24 cellular contexts compared by ENCODE assay signal in the genomic region with DNA sequence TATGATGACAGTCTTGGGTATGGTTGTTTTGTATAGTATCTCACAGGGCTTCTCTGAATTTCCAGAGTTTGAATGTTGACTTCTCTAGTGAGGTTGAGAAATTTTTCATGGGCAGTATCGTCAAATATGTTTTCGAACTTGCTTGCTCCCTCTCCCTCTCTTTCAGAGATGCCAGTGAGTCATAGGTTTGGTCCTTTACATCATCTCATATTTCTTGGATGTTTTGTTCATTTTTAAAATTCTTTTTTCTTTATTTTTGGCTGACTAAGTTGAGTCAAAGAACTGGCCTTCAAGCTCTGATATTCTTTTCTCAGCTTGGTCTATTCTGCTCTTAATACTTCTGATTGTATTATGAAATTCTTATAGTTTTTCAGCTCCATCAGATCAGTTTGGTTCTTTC.
DNase-seq lines count a peak whose midpoint lies in the region; ATAC-seq, FAIRE-seq and TF ChIP-seq lines count a peak whose summit lies in the region.
"Had no signal": no experiment of that assay in that cellular context is flagged by ENCODE, and none has a peak within 500 bp of the region (broad histone marks: within the 10 kb centered on the region; RNA-seq: fewer than 3 reads in every experiment).

No MANE protein-coding gene starts in this region.

- H3K4me1 ChIP-seq in mammary epithelial cell (ENCODE audit: insufficient read depth, low read length) = no peaks in the 10 kb centered on the region
- no peaks in the 10 kb centered on the region for H3K4me1 ChIP-seq in astrocyte (ENCODE audit: insufficient read depth, low read length)
- H3K4me1 ChIP-seq: BLaER1, Caco-2, upper lobe of right lung had no signal

- no peak overlapping the region for H3K4me3 Mint-ChIP-seq in MCF 10A (ENCODE audit: unreplicated experiment)
- H3K4me3 Mint-ChIP-seq in astrocyte (ENCODE audit: unreplicated experiment) = no peak overlapping the region
- no peak overlapping the region for H3K4me3 Mint-ChIP-seq in activated naive CD8-positive, alpha-beta T cell treated with anti-CD3 and anti-CD28 coated beads for 36 hours
- H3K4me3 Mint-ChIP-seq: activated CD4-positive, alpha-beta memory T cell treated with anti-CD3 and anti-CD28 coated beads for 36 hours; activated naive CD8-positive, alpha-beta T cell treated with anti-CD3 and anti-CD28 coated beads, Interleukin-2, amount 50 U/mL, for 24 hours; naive thymus-derived CD8-positive, alpha-beta T cell; WTC11 had no signal

- TF ChIP-seq CTCF in MCF 10A (IDR thresholded peaks at IDR 0.05; ENCODE audit: unreplicated experiment) (no peak), mammary epithelial cell (conservative IDR thresholded peaks at IDR 0.05 in 1 of 2, IDR thresholded peaks at IDR 0.05 in 1 of 2; ENCODE audit: extremely low read depth in 1 of 2, insufficient read depth in 1 of 2, low read depth in 1 of 2, low read length in 2 of 2) (no peak), astrocyte (IDR thresholded peaks at IDR 0.05; ENCODE audit: insufficient read depth, low read depth, low read length) (no peak), fibroblast of pulmonary artery (IDR thresholded peaks at IDR 0.05; ENCODE audit: low read length, missing control alignments) (no peak)

- no peak overlapping the region for H3K9ac ChIP-seq in mammary epithelial cell (ENCODE audit: insufficient read depth, low read length)
- no peak overlapping the region for H3K9ac ChIP-seq in astrocyte (ENCODE audit: low read length)
- H3K9ac ChIP-seq: BLaER1 had no signal

- DNase-seq in MCF 10A (ENCODE audit: unreplicated experiment) (peak; percentile 36), mammary epithelial cell (no peak), astrocyte (ENCODE audit: low read depth) (peak; percentile 65), fibroblast of pulmonary artery (ENCODE audit: low read depth) (peak; percentile 51), MV-4-11 (lab: John Stamatoyannopoulos, UW) (no peak)
- no peak for DNase-seq in activated naive CD8-positive, alpha-beta T cell treated with anti-CD3 and anti-CD28 coated beads for 36 hours
- DNase-seq: 8988T; activated CD4-positive, alpha-beta memory T cell treated with anti-CD3 and anti-CD28 coated beads for 36 hours; activated effector memory CD4-positive, alpha-beta T cell treated with Interleukin-2 at 50 U/mL for 16 hours; activated naive CD8-positive, alpha-beta T cell treated with anti-CD3 and anti-CD28 coated beads, Interleukin-2, amount 50 U/mL, for 24 hours; Caco-2; DND-41; naive thymus-derived CD8-positive, alpha-beta T cell; NCI-H524; PC-9; Right ventricle myocardium superior; T1000; upper lobe of right lung had no signal

- intact Hi-C loops in MCF 10A (cut with micrococcal nuclease) (no loop called here), mammary epithelial cell (cut with micrococcal nuclease) (no loop called here)

- no TSS peak for BruUV-seq in MCF 10A (replicated peaks; lab: Mats Ljungman, UMichigan)
- BruUV-seq in mammary epithelial cell (replicated peaks; lab: Mats Ljungman, UMichigan) = no TSS peak

- no peaks in the 10 kb centered on the region for H3K79me2 ChIP-seq in mammary epithelial cell (ENCODE audit: insufficient read depth, low read length)
- H3K79me2 ChIP-seq in astrocyte (ENCODE audit: insufficient read depth, low read length) = no peaks in the 10 kb centered on the region

- H2AFZ ChIP-seq in mammary epithelial cell (ENCODE audit: low read depth, low read length) = no peak overlapping the region
- H2AFZ ChIP-seq in astrocyte (ENCODE audit: low read depth, low read length) = no peak overlapping the region
- H2AFZ ChIP-seq: PC-9 had no signal

- H3K36me3 ChIP-seq in mammary epithelial cell (ENCODE audit: insufficient read depth, low read length) = no peaks in the 10 kb centered on the region
- no peaks in the 10 kb centered on the region for H3K36me3 ChIP-seq in astrocyte (ENCODE audit: insufficient read depth, low read length)
- H3K36me3 ChIP-seq: BLaER1, upper lobe of right lung had no signal

- H3K9me3 Mint-ChIP-seq in MCF 10A (ENCODE audit: unreplicated experiment) = peaks cover 7% of the 10 kb centered on the region
- peaks cover 13% of the 10 kb centered on the region for H3K9me3 Mint-ChIP-seq in astrocyte (ENCODE audit: unreplicated experiment)
- H3K9me3 Mint-ChIP-seq in activated naive CD8-positive, alpha-beta T cell treated with anti-CD3 and anti-CD28 coated beads for 36 hours = peaks cover 3% of the 10 kb centered on the region

- H3K9me3 ChIP-seq in mammary epithelial cell (replicated peaks; ENCODE audit: insufficient read depth, low read length) (no peaks in the 10 kb centered on the region), astrocyte (ENCODE audit: insufficient read depth, low read depth, low read length) (no peaks in the 10 kb centered on the region)
- H3K9me3 ChIP-seq: BLaER1, Caco-2, upper lobe of right lung had no signal

- H4K20me1 ChIP-seq in mammary epithelial cell (ENCODE audit: insufficient read depth, low read length) = no peaks in the 10 kb centered on the region
- H4K20me1 ChIP-seq in astrocyte (ENCODE audit: insufficient read depth, low read length) = no peaks in the 10 kb centered on the region
- H4K20me1 ChIP-seq: BLaER1 had no signal

- dilution Hi-C loops in mammary epithelial cell (cut with HindIII; ENCODE audit: low sequenced_read_pairs) = loop anchor here (5.0 kb wide), 1 partner anchor 37 kb away; no protein-coding TSS in a partner anchor

- H3K27ac ChIP-seq in mammary epithelial cell (ENCODE audit: insufficient read depth, low read depth, low read length) (no peak overlapping the region), astrocyte (ENCODE audit: low read depth, low read length) (peak overlapping the region; percentile 1)
- H3K27ac ChIP-seq: BLaER1, coronary artery, PC-9, upper lobe of right lung had no signal

- WGBS in mammary epithelial cell (ENCODE audit: low coverage, missing lambda C conversion rate) = 96% methylated on average over 2 of the region's 2 CpGs

- H3K4me1 Mint-ChIP-seq in MCF 10A (ENCODE audit: insufficient read depth, unreplicated experiment) = peaks cover 12% of the 10 kb centered on the region
- H3K4me1 Mint-ChIP-seq in astrocyte (ENCODE audit: low read depth, unreplicated experiment) = peaks cover 10% of the 10 kb centered on the region
- no peaks in the 10 kb centered on the region for H3K4me1 Mint-ChIP-seq in activated naive CD8-positive, alpha-beta T cell treated with anti-CD3 and anti-CD28 coated beads for 36 hours
- H3K4me1 Mint-ChIP-seq: activated naive CD8-positive, alpha-beta T cell treated with anti-CD3 and anti-CD28 coated beads, Interleukin-2, amount 50 U/mL, for 24 hours; naive thymus-derived CD8-positive, alpha-beta T cell had no signal

- H3K36me3 Mint-ChIP-seq in MCF 10A (ENCODE audit: insufficient read depth, unreplicated experiment) (no peaks in the 10 kb centered on the region), astrocyte (ENCODE audit: low read depth, unreplicated experiment) (no peaks in the 10 kb centered on the region)
- no peaks in the 10 kb centered on the region for H3K36me3 Mint-ChIP-seq in activated naive CD8-positive, alpha-beta T cell treated with anti-CD3 and anti-CD28 coated beads for 36 hours
- H3K36me3 Mint-ChIP-seq: activated CD4-positive, alpha-beta memory T cell treated with anti-CD3 and anti-CD28 coated beads for 36 hours; naive thymus-derived CD8-positive, alpha-beta T cell had no signal

- H3K27ac Mint-ChIP-seq in MCF 10A (ENCODE audit: low read depth, unreplicated experiment) = no peak overlapping the region
- H3K27ac Mint-ChIP-seq in astrocyte (ENCODE audit: unreplicated experiment) = no peak overlapping the region
- no peak overlapping the region for H3K27ac Mint-ChIP-seq in activated naive CD8-positive, alpha-beta T cell treated with anti-CD3 and anti-CD28 coated beads for 36 hours
- H3K27ac Mint-ChIP-seq: activated CD4-positive, alpha-beta memory T cell treated with anti-CD3 and anti-CD28 coated beads for 36 hours; activated naive CD8-positive, alpha-beta T cell treated with anti-CD3 and anti-CD28 coated beads, Interleukin-2, amount 50 U/mL, for 24 hours; naive thymus-derived CD8-positive, alpha-beta T cell; WTC11 had no signal

- peak; percentile 85 for FAIRE-seq in astrocyte (lab: Jason Lieb, UNC)
- FAIRE-seq: K562 had no signal

- H3K27me3 Mint-ChIP-seq in MCF 10A (ENCODE audit: insufficient read depth, unreplicated experiment) (no peaks in the 10 kb centered on the region), astrocyte (ENCODE audit: low read depth, unreplicated experiment) (no peaks in the 10 kb centered on the region)
- H3K27me3 Mint-ChIP-seq in activated naive CD8-positive, alpha-beta T cell treated with anti-CD3 and anti-CD28 coated beads for 36 hours = peaks cover 14% of the 10 kb centered on the region

- no peaks in the 10 kb centered on the region for H3K27me3 ChIP-seq in mammary epithelial cell (ENCODE audit: insufficient read depth, low read length)
- no peaks in the 10 kb centered on the region for H3K27me3 ChIP-seq in astrocyte (ENCODE audit: insufficient read depth, low read length)
- H3K27me3 ChIP-seq: BLaER1, upper lobe of right lung had no signal

- in situ Hi-C loops in mammary epithelial cell (cut with MboI; ENCODE audit: low sequenced_read_pairs in 2 of 2) = no loop called here

- ATAC-seq in GM21447 (IDR thresholded peaks at IDR 0.05; ENCODE audit: unreplicated experiment) = no peak
- no peak for ATAC-seq in GM21825 (IDR thresholded peaks at IDR 0.05; ENCODE audit: unreplicated experiment)
- ATAC-seq: activated naive CD8-positive, alpha-beta T cell treated with anti-CD3 and anti-CD28 coated beads, Interleukin-2, amount 50 U/mL, for 24 hours; K562; naive thymus-derived CD8-positive, alpha-beta T cell; upper lobe of right lung; WTC11 had no signal

- H3K4me2 ChIP-seq in mammary epithelial cell (ENCODE audit: insufficient read depth, low read depth, low read length) (no peak overlapping the region), astrocyte (ENCODE audit: low read length) (peak overlapping the region; percentile 15)
- H3K4me2 ChIP-seq: BLaER1, PC-9 had no signal

- CTCF ChIA-PET in MCF 10A (lab: Yijun Ruan, JAX) (interaction anchor here (0.7 kb wide), 1 partner anchor 404 kb away, joined by 3 read pairs; no protein-coding TSS in a partner anchor), mammary epithelial cell (lab: Charles Lee; ENCODE audit: low non-redundant PET) (no interaction called here)

- POLR2A ChIA-PET in MCF 10A (lab: Yijun Ruan, JAX) = interaction anchor here (0.6 to 1.2 kb wide), 2 partner anchors 9 to 585 kb away, joined by 3 to 4 read pairs; no protein-coding TSS in a partner anchor

- H3K4me3 ChIP-seq in mammary epithelial cell (replicated peaks in 1 of 3; ENCODE audit: insufficient read depth in 1 of 3, low read depth in 2 of 3, low read length in 3 of 3) (no peak overlapping the region), astrocyte (ENCODE audit: insufficient read depth, low read depth, low read length) (no peak overlapping the region), fibroblast of pulmonary artery (replicated peaks; ENCODE audit: low read depth, low read length) (no peak overlapping the region)
- H3K4me3 ChIP-seq: BLaER1, coronary artery, K562, PC-9, upper lobe of right lung had no signal

Comparison
In these comparisons a context has a peak if more than half of its experiments do, and no peak if none do; other contexts are left out.
1. DNase-seq: peak in MCF 10A (single experiment), astrocyte (single experiment) and fibroblast of pulmonary artery (single experiment); none in mammary epithelial cell (single experiment), MV-4-11 (single experiment) and activated naive CD8-positive, alpha-beta T cell treated with anti-CD3 and anti-CD28 coated beads for 36 hours (single experiment).